Comparison of ENCODE assay signal across 8 cellular contexts in genomic region chr19:48102870-48103751, GRCh38. TPM values are rescaled to one million over a fixed set of nuclear protein-coding genes. Genes with fewer than 3 reads are reported as not detected.
DNase-seq lines count a peak whose midpoint lies in the region; ATAC-seq and TF ChIP-seq lines count a peak whose summit lies in the region.

No MANE protein-coding gene starts in this region.

- peak; percentile 97 for TF ChIP-seq CTCF in DOHH2 (IDR thresholded peaks at IDR 0.05; ENCODE audit: low read depth, low read length, poor library complexity, severe bottlenecking)
- peak; percentile 87 for TF ChIP-seq CTCF in osteoblast (IDR thresholded peaks at IDR 0.05; ENCODE audit: extremely low read depth, low read depth, low read length)

- H3K4me3 ChIP-seq in DOHH2 (ENCODE audit: low read length) (peak overlapping the region; percentile 42), osteoblast (ENCODE audit: insufficient read depth, low read length) (no peak overlapping the region)

- H3K36me3 ChIP-seq in DOHH2 (ENCODE audit: control insufficient read depth, low read length), result no peaks in the 10 kb centered on the region
- no peaks in the 10 kb centered on the region for H3K36me3 ChIP-seq in osteoblast (ENCODE audit: insufficient read depth, low read length)

- DNase-seq in HuH-7.5 (ENCODE audit: low spot score) (peak; percentile 75), SK-N-DZ (ENCODE audit: low spot score) (peak; percentile 15), osteoblast (ENCODE audit: insufficient read length, low spot score, missing footprints) (peak; percentile 94), NCI-H1105 (lab: John Stamatoyannopoulos, UW) (no peak)
- DNase-seq in effector CD4-positive, alpha-beta T cell, result peak; percentile 9

- H2AFZ ChIP-seq in osteoblast (ENCODE audit: low read length), result no peak overlapping the region

- H3K9me2 ChIP-seq in DOHH2 (replicated peaks; ENCODE audit: control insufficient read depth, low read length), result no peaks in the 10 kb centered on the region

- H3K27me3 ChIP-seq in DOHH2 (ENCODE audit: control insufficient read depth, low read length) (no peaks in the 10 kb centered on the region), osteoblast (ENCODE audit: insufficient read depth, low read length) (no peaks in the 10 kb centered on the region)

- H3K4me2 ChIP-seq in DOHH2 (ENCODE audit: low read length) (peak overlapping the region; percentile 55), osteoblast (ENCODE audit: insufficient read depth, low read length) (no peak overlapping the region)

- H3K4me1 ChIP-seq in DOHH2 (ENCODE audit: control insufficient read depth, low read length), result peaks cover 26% of the 10 kb centered on the region
- H3K4me1 ChIP-seq in osteoblast (ENCODE audit: insufficient read depth, low read length), result peaks cover 7% of the 10 kb centered on the region

- H3K27ac ChIP-seq in DOHH2 (ENCODE audit: low read depth, low read length) (no peak overlapping the region), osteoblast (ENCODE audit: low read depth, low read length) (no peak overlapping the region)

- H3F3A ChIP-seq in DOHH2 (ENCODE audit: control insufficient read depth, insufficient read depth), result no peaks in the 10 kb centered on the region

- H3K9me3 ChIP-seq in DOHH2 (ENCODE audit: control insufficient read depth, insufficient read depth, low read length) (no peaks in the 10 kb centered on the region), osteoblast (ENCODE audit: low read depth, low read length) (no peaks in the 10 kb centered on the region)

- no peak for ATAC-seq in GM19452 (IDR thresholded peaks at IDR 0.05; ENCODE audit: unreplicated experiment)
- ATAC-seq in GM19463 (IDR thresholded peaks at IDR 0.05; ENCODE audit: unreplicated experiment), result no peak

- H3K79me2 ChIP-seq in DOHH2 (ENCODE audit: control insufficient read depth, low read length) (no peaks in the 10 kb centered on the region), osteoblast (ENCODE audit: insufficient read depth, low read length) (no peaks in the 10 kb centered on the region)

- no peaks in the 10 kb centered on the region for H4K20me1 ChIP-seq in DOHH2 (ENCODE audit: control insufficient read depth, insufficient read depth, low read depth, low read length)
- H4K20me1 ChIP-seq in osteoblast (ENCODE audit: insufficient read depth, low read length), result no peaks in the 10 kb centered on the region

RNA-seq across cellular contexts. Expression of gene PLA2G4C, which starts 7.5 kb away (rescaled TPM):
- 0.96 TPM in 1 of 2 replicates, not detected in the other for polyA plus RNA-seq in SK-N-DZ (2014; cell fraction: cytosol; rRNA removed)
- not detected in 2 replicates for polyA plus RNA-seq in SK-N-DZ (2014; cell fraction: nucleus; rRNA removed)
- 3.2 and 4.3 TPM in 2 replicates for total RNA-seq in osteoblast

RNA-seq across cellular contexts. Expression of gene CABP5, which starts 59.2 kb away (rescaled TPM):
- not detected in 2 replicates for polyA plus RNA-seq in SK-N-DZ (2014; cell fraction: cytosol; rRNA removed)
- polyA plus RNA-seq in SK-N-DZ (2014; cell fraction: nucleus; rRNA removed), result not detected in 2 replicates
- total RNA-seq in osteoblast, result not detected in 2 replicates
